ENCODE assay signal across 9 cellular contexts in the genomic region with DNA sequence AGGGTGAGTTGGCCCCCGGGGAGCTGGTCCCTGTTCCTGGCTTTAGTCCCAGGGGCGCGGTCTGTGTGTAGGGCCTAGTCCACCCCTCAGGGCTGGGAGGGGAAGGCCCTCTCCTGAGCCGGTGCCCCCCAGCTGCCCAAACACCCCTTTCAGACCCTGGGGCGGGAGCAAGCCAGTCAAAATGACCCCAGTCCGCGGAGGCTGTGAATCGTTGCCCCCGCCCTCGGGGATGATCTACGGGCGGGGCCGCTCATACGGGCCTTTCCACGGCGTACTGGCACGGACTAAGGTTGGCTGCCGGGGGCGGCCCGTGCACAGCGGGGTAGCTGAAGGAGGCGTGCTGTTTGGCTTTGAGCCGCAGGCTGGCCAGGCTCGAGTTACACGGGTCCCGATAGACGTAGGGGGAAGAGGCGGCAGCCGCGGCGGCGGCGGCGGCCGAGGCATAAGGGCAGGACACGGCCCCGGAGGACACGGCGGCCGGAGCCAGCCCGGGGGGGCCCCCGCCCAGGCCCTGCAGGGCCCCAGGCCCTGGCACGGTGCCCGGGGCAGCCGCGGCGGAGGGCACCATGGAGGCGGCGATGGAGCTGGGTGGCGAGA. TPM values are rescaled to one million over a fixed set of nuclear protein-coding genes. Genes with fewer than 3 reads are reported as not detected.
DNase-seq lines count a peak whose midpoint lies in the region; ATAC-seq and TF ChIP-seq lines count a peak whose summit lies in the region.
"Had no signal": no experiment of that assay in that cellular context is flagged by ENCODE, and none has a peak within 500 bp of the region (broad histone marks: within the 10 kb centered on the region; RNA-seq: fewer than 3 reads in every experiment).

No MANE protein-coding gene starts in this region.

- H3K4me1 ChIP-seq in esophagus squamous epithelium = peaks cover 23 to 47% (median 32%) of the 10 kb centered on the region in 3 donors

- DNase-seq in EH (ENCODE audit: low read depth) = peak; percentile 80
- peak; percentile 20 for DNase-seq in NCI-H128 (lab: John Stamatoyannopoulos, UW; ENCODE audit: unreplicated experiment)
- DNase-seq in activated CD4-positive, alpha-beta T cell treated with anti-CD3 and anti-CD28 coated beads, Interleukin-2, amount 10 ng/mL, durations not matched to agents 7 days and 5 days = no peak
- DNase-seq in esophagus squamous epithelium (lab: John Stamatoyannopoulos, UW) = no peak
- DNase-seq in nephron progenitor cell = peak; percentile 80

- H3K4me3 ChIP-seq in esophagus squamous epithelium = peak overlapping the region; percentile 42 to 71 (median 50)

- H3K36me3 Mint-ChIP-seq in activated CD4-positive, alpha-beta T cell treated with anti-CD3 and anti-CD28 coated beads, Interleukin-2, amount 10 ng/mL, durations not matched to agents 7 days and 5 days (ENCODE audit: low read depth) = no peaks in the 10 kb centered on the region
- H3K36me3 Mint-ChIP-seq in nephron progenitor cell (ENCODE audit: low read depth) = no peaks in the 10 kb centered on the region

- WGBS in esophagus squamous epithelium, 2 donors = 0% methylated on average over 9 of the region's 50 CpGs; no CpG with 5 or more reads in 1 of the 2 donors

- peaks cover 58% of the 10 kb centered on the region for H3K27me3 Mint-ChIP-seq in activated CD4-positive, alpha-beta T cell treated with anti-CD3 and anti-CD28 coated beads, Interleukin-2, amount 10 ng/mL, durations not matched to agents 7 days and 5 days
- peaks cover 94% of the 10 kb centered on the region for H3K27me3 Mint-ChIP-seq in nephron progenitor cell (ENCODE audit: low read depth, poor library complexity)

- POLR2A ChIA-PET in activated CD4-positive, alpha-beta T cell treated with anti-CD3 and anti-CD28 coated beads, Interleukin-2, amount 10 ng/mL, durations not matched to agents 7 days and 5 days (lab: Charles Lee) = no interaction called here

- CTCF ChIA-PET in activated CD4-positive, alpha-beta T cell treated with anti-CD3 and anti-CD28 coated beads, Interleukin-2, amount 10 ng/mL, durations not matched to agents 7 days and 5 days (lab: Charles Lee) = interaction anchor here (0.6 to 6.8 kb wide), 53 partner anchors 9 to 415 kb away, joined by 3 to 170 read pairs (median 5); a partner anchor contains a TSS

- no peak for TF ChIP-seq POLR2A in esophagus squamous epithelium (IDR thresholded peaks at IDR 0.05)

- peaks cover 26% of the 10 kb centered on the region for H3K4me1 Mint-ChIP-seq in activated CD4-positive, alpha-beta T cell treated with anti-CD3 and anti-CD28 coated beads, Interleukin-2, amount 10 ng/mL, durations not matched to agents 7 days and 5 days
- peaks cover 30% of the 10 kb centered on the region for H3K4me1 Mint-ChIP-seq in nephron progenitor cell

- TF ChIP-seq CTCF in esophagus squamous epithelium (IDR thresholded peaks at IDR 0.05) (no peak), nephron progenitor cell (IDR thresholded peaks at IDR 0.05) (no peak)

- H3K4me3 Mint-ChIP-seq in activated CD4-positive, alpha-beta T cell treated with anti-CD3 and anti-CD28 coated beads, Interleukin-2, amount 10 ng/mL, durations not matched to agents 7 days and 5 days = peak overlapping the region; percentile 62
- peak overlapping the region; percentile 77 for H3K4me3 Mint-ChIP-seq in nephron progenitor cell

- H3K9me3 Mint-ChIP-seq in activated CD4-positive, alpha-beta T cell treated with anti-CD3 and anti-CD28 coated beads, Interleukin-2, amount 10 ng/mL, durations not matched to agents 7 days and 5 days = no peaks in the 10 kb centered on the region
- H3K9me3 Mint-ChIP-seq in nephron progenitor cell = no peaks in the 10 kb centered on the region

- H3K9me3 ChIP-seq in esophagus squamous epithelium = no peaks in the 10 kb centered on the region

- no peak overlapping the region for H3K27ac ChIP-seq in esophagus squamous epithelium

- intact Hi-C loops in esophagus squamous epithelium (cut with DNase I) = no loop called here

- ATAC-seq in HG03159 (IDR thresholded peaks at IDR 0.05; ENCODE audit: unreplicated experiment) (no peak), GM21390 (IDR thresholded peaks at IDR 0.05; ENCODE audit: unreplicated experiment) (no peak), HG03095 (IDR thresholded peaks at IDR 0.05; ENCODE audit: unreplicated experiment) (no peak)

- no peak overlapping the region for H3K27ac Mint-ChIP-seq in activated CD4-positive, alpha-beta T cell treated with anti-CD3 and anti-CD28 coated beads, Interleukin-2, amount 10 ng/mL, durations not matched to agents 7 days and 5 days
- H3K27ac Mint-ChIP-seq in nephron progenitor cell = no peak overlapping the region

- H3K36me3 ChIP-seq in esophagus squamous epithelium = no peaks in the 10 kb centered on the region

- peaks cover 0 to 85% (median 8%) of the 10 kb centered on the region in 4 donors for H3K27me3 ChIP-seq in esophagus squamous epithelium

RNA-seq across cellular contexts. Expression of a gene that starts 4.3 kb away (rescaled TPM):
- not detected for total RNA-seq in activated CD4-positive, alpha-beta T cell treated with anti-CD3 and anti-CD28 coated beads, Interleukin-2, amount 10 ng/mL, durations not matched to agents 7 days and 5 days
- not detected for total RNA-seq in esophagus squamous epithelium
- total RNA-seq: temporal lobe had no signal

RNA-seq across cellular contexts. Expression of a gene that starts 10.9 kb away (rescaled TPM):
- not detected for total RNA-seq in activated CD4-positive, alpha-beta T cell treated with anti-CD3 and anti-CD28 coated beads, Interleukin-2, amount 10 ng/mL, durations not matched to agents 7 days and 5 days
- total RNA-seq in esophagus squamous epithelium = not detected
- total RNA-seq: temporal lobe had no signal

RNA-seq across cellular contexts. Expression of a gene that starts 15.0 kb away (rescaled TPM):
- total RNA-seq in activated CD4-positive, alpha-beta T cell treated with anti-CD3 and anti-CD28 coated beads, Interleukin-2, amount 10 ng/mL, durations not matched to agents 7 days and 5 days = 10 to 100 TPM; 42.4 to 44.6 TPM
- 10 to 100 TPM; 22.5 to 39.0 (median 28.6) TPM for total RNA-seq in esophagus squamous epithelium

Comparison
In these comparisons a context has a peak if more than half of its experiments do, and no peak if none do; other contexts are left out.
1. DNase-seq: peak in EH (single experiment), NCI-H128 (single experiment) and nephron progenitor cell (single experiment); none in activated CD4-positive, alpha-beta T cell treated with anti-CD3 and anti-CD28 coated beads, Interleukin-2, amount 10 ng/mL, durations not matched to agents 7 days and 5 days (single experiment) and esophagus squamous epithelium (single experiment).